17 cellular contexts compared by ENCODE assay signal in the genomic region with DNA sequence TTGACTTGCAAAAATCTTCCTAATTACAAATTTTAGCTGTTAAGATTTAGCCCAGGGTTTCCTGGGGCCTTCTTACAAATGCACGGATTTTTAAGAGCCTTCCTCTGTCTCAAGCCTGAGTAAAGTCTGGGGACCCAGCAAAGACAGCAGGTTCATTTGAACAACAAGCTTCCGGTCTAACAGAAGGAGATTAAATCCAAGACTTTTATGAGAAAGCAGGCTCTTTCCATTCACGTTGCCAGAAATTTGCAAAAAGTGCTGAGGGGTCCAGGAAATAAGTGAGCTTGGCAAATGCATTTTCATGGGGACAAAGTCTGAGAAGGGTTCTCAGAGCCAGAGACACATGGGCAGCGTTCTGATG.
DNase-seq lines count a peak whose midpoint lies in the region; ATAC-seq and TF ChIP-seq lines count a peak whose summit lies in the region.
"Had no signal": no experiment of that assay in that cellular context is flagged by ENCODE, and none has a peak within 500 bp of the region (broad histone marks: within the 10 kb centered on the region; RNA-seq: fewer than 3 reads in every experiment).

No MANE protein-coding gene starts in this region.

- H3K9me2 ChIP-seq in Loucy (replicated peaks; ENCODE audit: low read depth, low read length), result no peaks in the 10 kb centered on the region

- no peak for TF ChIP-seq POLR2A in GM18505 (IDR thresholded peaks at IDR 0.05; ENCODE audit: borderline replicate concordance, extremely low read depth, insufficient read depth, insufficient read length)

- H3K27me3 Mint-ChIP-seq in activated CD8-positive, alpha-beta memory T cell treated with anti-CD3 and anti-CD28 coated beads, Interleukin-2, amount 10 ng/mL, durations not matched to agents 7 days and 5 days, result no peaks in the 10 kb centered on the region
- H3K27me3 Mint-ChIP-seq in activated naive CD8-positive, alpha-beta T cell treated with anti-CD3 and anti-CD28 coated beads, Interleukin-2, amount 10 ng/mL, durations not matched to agents 7 days and 5 days, result no peaks in the 10 kb centered on the region
- H3K27me3 Mint-ChIP-seq in neural progenitor cell (ENCODE audit: insufficient read depth, low read depth), result peaks cover 3% of the 10 kb centered on the region

- H3K79me2 ChIP-seq in Loucy (ENCODE audit: insufficient read depth, low read length) (peaks cover 38% of the 10 kb centered on the region), neural progenitor cell (ENCODE audit: low read depth) (no peaks in the 10 kb centered on the region)

- H3K4me3 ChIP-seq in Loucy (ENCODE audit: low read length, poor library complexity, severe bottlenecking) (no peak overlapping the region), neural progenitor cell (no peak overlapping the region)
- H3K4me3 ChIP-seq: SJSA1 had no signal

- no peak overlapping the region for H3K27ac ChIP-seq in neural progenitor cell
- H3K27ac ChIP-seq: SJSA1 had no signal

- no peak for TF ChIP-seq CTCF in Loucy (conservative IDR thresholded peaks at IDR 0.05; ENCODE audit: low read length)
- TF ChIP-seq CTCF in neural progenitor cell (IDR thresholded peaks at IDR 0.05), result no peak

- peak overlapping the region; percentile 100 for H3K27ac Mint-ChIP-seq in activated CD8-positive, alpha-beta memory T cell treated with anti-CD3 and anti-CD28 coated beads, Interleukin-2, amount 10 ng/mL, durations not matched to agents 7 days and 5 days
- H3K27ac Mint-ChIP-seq in activated naive CD8-positive, alpha-beta T cell treated with anti-CD3 and anti-CD28 coated beads, Interleukin-2, amount 10 ng/mL, durations not matched to agents 7 days and 5 days, result peak overlapping the region; percentile 96
- peak overlapping the region; percentile 84 for H3K27ac Mint-ChIP-seq in stimulated activated effector memory CD8-positive, alpha-beta T cell treated with anti-CD3 and anti-CD28 coated beads, Interleukin-12 subunit alpha, Interleukin-12 subunit beta, amount 100 ng/mL, for 72 hours
- no peak overlapping the region for H3K27ac Mint-ChIP-seq in neural progenitor cell

- peaks cover 77% of the 10 kb centered on the region for H3K4me1 Mint-ChIP-seq in activated CD8-positive, alpha-beta memory T cell treated with anti-CD3 and anti-CD28 coated beads, Interleukin-2, amount 10 ng/mL, durations not matched to agents 7 days and 5 days
- H3K4me1 Mint-ChIP-seq in activated naive CD8-positive, alpha-beta T cell treated with anti-CD3 and anti-CD28 coated beads, Interleukin-2, amount 10 ng/mL, durations not matched to agents 7 days and 5 days, result peaks cover 75% of the 10 kb centered on the region
- H3K4me1 Mint-ChIP-seq in stimulated activated effector memory CD8-positive, alpha-beta T cell treated with anti-CD3 and anti-CD28 coated beads, Interleukin-12 subunit alpha, Interleukin-12 subunit beta, amount 100 ng/mL, for 72 hours, result peaks cover 85% of the 10 kb centered on the region
- peaks cover 26% of the 10 kb centered on the region for H3K4me1 Mint-ChIP-seq in neural progenitor cell

- POLR2A ChIA-PET in activated naive CD8-positive, alpha-beta T cell treated with anti-CD3 and anti-CD28 coated beads, Interleukin-2, amount 10 ng/mL, durations not matched to agents 7 days and 5 days (lab: Charles Lee), result interaction anchor here (0.9 to 5.3 kb wide), 15 partner anchors 9 to 234 kb away, joined by 3 to 85 read pairs (median 11); a partner anchor contains a TSS

- H3K27me3 ChIP-seq in Loucy (ENCODE audit: insufficient read depth, low read length, poor library complexity, severe bottlenecking) (no peaks in the 10 kb centered on the region), neural progenitor cell (no peaks in the 10 kb centered on the region)
- H3K27me3 ChIP-seq: SJSA1 had no signal

- H3K4me1 ChIP-seq in Loucy (ENCODE audit: insufficient read depth, low read length, poor library complexity, severe bottlenecking) (peaks cover 44% of the 10 kb centered on the region), neural progenitor cell (peaks cover 35% of the 10 kb centered on the region)

- no peak for ATAC-seq in activated CD8-positive, alpha-beta memory T cell treated with anti-CD3 and anti-CD28 coated beads, Interleukin-2, amount 10 ng/mL, durations not matched to agents 7 days and 5 days
- ATAC-seq in activated naive CD8-positive, alpha-beta T cell treated with anti-CD3 and anti-CD28 coated beads, Interleukin-2, amount 10 ng/mL, durations not matched to agents 7 days and 5 days (ENCODE audit: low read depth), result no peak
- ATAC-seq in stimulated activated effector memory CD8-positive, alpha-beta T cell treated with anti-CD3 and anti-CD28 coated beads, Interleukin-12 subunit alpha, Interleukin-12 subunit beta, amount 100 ng/mL, for 72 hours, result no peak
- ATAC-seq in SK-N-SH treated with all-trans-retinoic acid at 6 μM for 48 hours, result no peak
- ATAC-seq in GM18505 (IDR thresholded peaks at IDR 0.05; ENCODE audit: unreplicated experiment), result no peak

- DNase-seq in activated CD8-positive, alpha-beta memory T cell treated with anti-CD3 and anti-CD28 coated beads, Interleukin-2, amount 10 ng/mL, durations not matched to agents 7 days and 5 days, result no peak
- DNase-seq in activated CD8-positive, alpha-beta memory T cell treated with anti-CD3 and anti-CD28 coated beads, Interleukin-2, amount 50 U/mL, for 4 hours, result no peak
- no peak for DNase-seq in activated naive CD8-positive, alpha-beta T cell treated with anti-CD3 and anti-CD28 coated beads, Interleukin-2, amount 10 ng/mL, durations not matched to agents 7 days and 5 days
- no peak for DNase-seq in stimulated activated effector memory CD8-positive, alpha-beta T cell treated with anti-CD3 and anti-CD28 coated beads, Interleukin-12 subunit alpha, Interleukin-12 subunit beta, amount 100 ng/mL, for 72 hours (ENCODE audit: low spot score in 2 of 2)
- DNase-seq in neural progenitor cell (ENCODE audit: low spot score), result no peak
- DNase-seq: ACHN; HCEC 1CT; hippocampal formation; IMR-90; left colon; NCI-H1105; stimulated activated CD4-positive, alpha-beta T cell treated with anti-CD3 and anti-CD28 coated beads, Interleukin-2, amount 100 ng/mL, for 24 hours; stimulated activated CD8-positive, alpha-beta memory T cell treated with anti-CD3 and anti-CD28 coated beads, Interleukin-4, amount 100 ng/mL, for 48 hours had no signal

- H3K36me3 ChIP-seq in Loucy (ENCODE audit: insufficient read depth, low read length) (no peaks in the 10 kb centered on the region), neural progenitor cell (no peaks in the 10 kb centered on the region)
- H3K36me3 ChIP-seq: SJSA1 had no signal

- CTCF ChIA-PET in activated CD8-positive, alpha-beta memory T cell treated with anti-CD3 and anti-CD28 coated beads, Interleukin-2, amount 10 ng/mL, durations not matched to agents 7 days and 5 days (lab: Charles Lee), result interaction anchor here (0.7 to 5.5 kb wide), 12 partner anchors 10 to 215 kb away, joined by 3 to 61 read pairs (median 6); a partner anchor contains a TSS

- H2AFZ ChIP-seq in Loucy (ENCODE audit: low read length), result peak overlapping the region; percentile 48; the same call in 1 of the 2 replicates
- no peak overlapping the region for H2AFZ ChIP-seq in neural progenitor cell (replicated peaks)

- H3K4me3 Mint-ChIP-seq in activated CD8-positive, alpha-beta memory T cell treated with anti-CD3 and anti-CD28 coated beads, Interleukin-2, amount 10 ng/mL, durations not matched to agents 7 days and 5 days, result peak overlapping the region; percentile 96
- peak overlapping the region; percentile 89 for H3K4me3 Mint-ChIP-seq in activated naive CD8-positive, alpha-beta T cell treated with anti-CD3 and anti-CD28 coated beads, Interleukin-2, amount 10 ng/mL, durations not matched to agents 7 days and 5 days
- H3K4me3 Mint-ChIP-seq in stimulated activated effector memory CD8-positive, alpha-beta T cell treated with anti-CD3 and anti-CD28 coated beads, Interleukin-12 subunit alpha, Interleukin-12 subunit beta, amount 100 ng/mL, for 72 hours, result peak overlapping the region; percentile 80
- H3K4me3 Mint-ChIP-seq in neural progenitor cell, result no peak overlapping the region

- H3F3A ChIP-seq in Loucy (ENCODE audit: low read depth) (no peaks in the 10 kb centered on the region), neural progenitor cell (ENCODE audit: low read depth) (no peaks in the 10 kb centered on the region)

- H4K20me1 ChIP-seq in Loucy (ENCODE audit: insufficient read depth, low read length, poor library complexity, severe bottlenecking) (no peaks in the 10 kb centered on the region), neural progenitor cell (ENCODE audit: low read depth) (no peaks in the 10 kb centered on the region)

- peak overlapping the region; percentile 76 for H3K9ac ChIP-seq in Loucy (ENCODE audit: low read depth, low read length, poor library complexity, severe bottlenecking)
- H3K9ac ChIP-seq in neural progenitor cell, result no peak overlapping the region

- H3K36me3 Mint-ChIP-seq in activated CD8-positive, alpha-beta memory T cell treated with anti-CD3 and anti-CD28 coated beads, Interleukin-2, amount 10 ng/mL, durations not matched to agents 7 days and 5 days, result peaks cover 24% of the 10 kb centered on the region
- H3K36me3 Mint-ChIP-seq in activated naive CD8-positive, alpha-beta T cell treated with anti-CD3 and anti-CD28 coated beads, Interleukin-2, amount 10 ng/mL, durations not matched to agents 7 days and 5 days, result peaks cover 21% of the 10 kb centered on the region
- H3K36me3 Mint-ChIP-seq in stimulated activated effector memory CD8-positive, alpha-beta T cell treated with anti-CD3 and anti-CD28 coated beads, Interleukin-12 subunit alpha, Interleukin-12 subunit beta, amount 100 ng/mL, for 72 hours, result no peaks in the 10 kb centered on the region
- no peaks in the 10 kb centered on the region for H3K36me3 Mint-ChIP-seq in neural progenitor cell

- H3K9me3 ChIP-seq in Loucy (ENCODE audit: insufficient read depth, low read depth, low read length) (no peaks in the 10 kb centered on the region), neural progenitor cell (ENCODE audit: low read depth) (no peaks in the 10 kb centered on the region)
- H3K9me3 ChIP-seq: SJSA1 had no signal

- H3K9me3 Mint-ChIP-seq in activated CD8-positive, alpha-beta memory T cell treated with anti-CD3 and anti-CD28 coated beads, Interleukin-2, amount 10 ng/mL, durations not matched to agents 7 days and 5 days (ENCODE audit: low read depth), result no peaks in the 10 kb centered on the region
- H3K9me3 Mint-ChIP-seq in activated naive CD8-positive, alpha-beta T cell treated with anti-CD3 and anti-CD28 coated beads, Interleukin-2, amount 10 ng/mL, durations not matched to agents 7 days and 5 days, result no peaks in the 10 kb centered on the region
- no peaks in the 10 kb centered on the region for H3K9me3 Mint-ChIP-seq in stimulated activated effector memory CD8-positive, alpha-beta T cell treated with anti-CD3 and anti-CD28 coated beads, Interleukin-12 subunit alpha, Interleukin-12 subunit beta, amount 100 ng/mL, for 72 hours
- no peaks in the 10 kb centered on the region for H3K9me3 Mint-ChIP-seq in neural progenitor cell

- H3K4me2 ChIP-seq in Loucy (ENCODE audit: low read depth, low read length, poor library complexity, severe bottlenecking) (no peak overlapping the region), neural progenitor cell (no peak overlapping the region)
